1 cellular context compared by ENCODE assay signal in the genomic region with DNA sequence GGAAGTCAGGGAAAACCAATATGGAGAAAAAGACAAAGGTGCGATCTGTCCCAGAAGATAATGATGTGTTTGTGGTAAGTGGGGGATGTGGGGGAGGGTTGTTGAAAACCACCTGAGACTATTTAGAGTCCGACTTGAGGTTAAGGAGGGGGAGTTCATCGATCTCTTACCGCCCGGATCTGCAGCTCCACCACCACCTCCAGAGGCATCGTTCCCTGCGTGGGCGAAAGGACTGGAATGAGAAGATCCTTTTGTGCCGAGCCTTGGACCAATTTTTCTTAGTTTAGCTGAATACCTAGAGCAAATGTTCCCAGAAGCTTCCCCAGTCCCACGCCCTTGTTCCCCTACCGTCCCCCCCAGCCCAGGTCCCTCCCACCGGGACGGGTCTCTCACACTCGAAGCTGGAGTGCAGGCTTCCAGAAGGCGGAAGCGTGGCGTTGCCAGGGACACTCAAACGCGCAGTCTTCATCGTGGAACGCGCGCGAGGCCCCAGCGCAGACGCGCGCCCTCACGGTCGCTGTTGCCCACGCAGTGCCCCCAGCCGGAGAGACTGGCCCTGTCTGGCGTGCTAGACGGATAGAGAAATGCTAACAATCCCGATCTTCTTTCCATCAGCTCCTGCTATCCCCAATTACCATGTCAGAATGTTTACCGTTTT.
TF ChIP-seq lines count a peak whose summit lies in the region.

Gene SPATA6L, minus strand, starts transcription at position 439 of the 658 bp plus-strand sequence. Its CDS starts 230 bp downstream, at position 209.

TF ChIP-seq in HepG2, 621 proteins besides CTCF, POLR2A, EP300 and RAD21 (continued from another document):
- TF ChIP-seq, protein P1, sequence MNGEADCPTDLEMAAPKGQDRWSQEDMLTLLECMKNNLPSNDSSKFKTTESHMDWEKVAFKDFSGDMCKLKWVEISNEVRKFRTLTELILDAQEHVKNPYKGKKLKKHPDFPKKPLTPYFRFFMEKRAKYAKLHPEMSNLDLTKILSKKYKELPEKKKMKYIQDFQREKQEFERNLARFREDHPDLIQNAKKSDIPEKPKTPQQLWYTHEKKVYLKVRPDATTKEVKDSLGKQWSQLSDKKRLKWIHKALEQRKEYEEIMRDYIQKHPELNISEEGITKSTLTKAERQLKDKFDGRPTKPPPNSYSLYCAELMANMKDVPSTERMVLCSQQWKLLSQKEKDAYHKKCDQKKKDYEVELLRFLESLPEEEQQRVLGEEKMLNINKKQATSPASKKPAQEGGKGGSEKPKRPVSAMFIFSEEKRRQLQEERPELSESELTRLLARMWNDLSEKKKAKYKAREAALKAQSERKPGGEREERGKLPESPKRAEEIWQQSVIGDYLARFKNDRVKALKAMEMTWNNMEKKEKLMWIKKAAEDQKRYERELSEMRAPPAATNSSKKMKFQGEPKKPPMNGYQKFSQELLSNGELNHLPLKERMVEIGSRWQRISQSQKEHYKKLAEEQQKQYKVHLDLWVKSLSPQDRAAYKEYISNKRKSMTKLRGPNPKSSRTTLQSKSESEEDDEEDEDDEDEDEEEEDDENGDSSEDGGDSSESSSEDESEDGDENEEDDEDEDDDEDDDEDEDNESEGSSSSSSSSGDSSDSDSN (CRISPR knock-in tag; IDR thresholded peaks at IDR 0.05) = peak; percentile 55
- TF ChIP-seq MEF2D (CRISPR knock-in tag; IDR thresholded peaks at IDR 0.05) (0 out of 2 replicates have a peak, but pooled peaks have one; percentile 36), MYC (CRISPR knock-in tag; IDR thresholded peaks at IDR 0.05; ENCODE audit: borderline replicate concordance) (peak; percentile 64; the same call in 1 of the 2 replicates), POGZ (CRISPR knock-in tag; IDR thresholded peaks at IDR 0.05) (peak; percentile 8; the same call in 1 of the 2 replicates), SATB2 (CRISPR knock-in tag; IDR thresholded peaks at IDR 0.05) (0 out of 2 replicates have a peak, but pooled peaks have one; percentile 30), ZNF788 (CRISPR knock-in tag; IDR thresholded peaks at IDR 0.05; ENCODE audit: borderline replicate concordance) (peak; percentile 46; the same call in 1 of the 2 replicates), BCL3 (CRISPR knock-in tag; IDR thresholded peaks at IDR 0.05) (0 out of 2 replicates have a peak, but pooled peaks have one; percentile 65), TRAFD1 (CRISPR knock-in tag; IDR thresholded peaks at IDR 0.05; ENCODE audit: borderline replicate concordance) (peak; percentile 48; the same call in 1 of the 2 replicates), NFE2L2 (IDR thresholded peaks at IDR 0.05; ENCODE audit: low read length) (no peak), KAT2B (IDR thresholded peaks at IDR 0.05; ENCODE audit: borderline replicate concordance, low read depth, low read length) (no peak), PHF8 (CRISPR knock-in tag; IDR thresholded peaks at IDR 0.05) (peak; percentile 41; the same call in 1 of the 2 replicates), ZNF350 (CRISPR knock-in tag; IDR thresholded peaks at IDR 0.05; ENCODE audit: borderline replicate concordance, low read depth) (0 out of 2 replicates have a peak, but pooled peaks have one; percentile 52), HOXA3 (CRISPR knock-in tag; IDR thresholded peaks at IDR 0.05) (peak; percentile 47; the same call in 1 of the 2 replicates), ZNF274 (CRISPR knock-in tag; IDR thresholded peaks at IDR 0.05) (peak; percentile 88), ESRRA (CRISPR knock-in tag; IDR thresholded peaks at IDR 0.05; ENCODE audit: low read depth) (no peak), NFKB2 (CRISPR knock-in tag; IDR thresholded peaks at IDR 0.05; ENCODE audit: borderline replicate concordance) (peak; percentile 76; the same call in 1 of the 2 replicates), RFX1 (IDR thresholded peaks at IDR 0.05) (peak; percentile 28; the same call in 1 of the 2 replicates), SOX13 (IDR thresholded peaks at IDR 0.05) (no peak), SOX13 (CRISPR knock-in tag; conservative IDR thresholded peaks at IDR 0.05 in 1 of 2, IDR thresholded peaks at IDR 0.05 in 1 of 2) (0 out of 4 replicates have a peak, but pooled peaks of 1 of the 2 experiments have one; percentile 18), SETDB1 (CRISPR knock-in tag; IDR thresholded peaks at IDR 0.05; ENCODE audit: borderline replicate concordance) (no peak), ZNF878 (CRISPR knock-in tag; IDR thresholded peaks at IDR 0.05) (0 out of 2 replicates have a peak, but pooled peaks have one; percentile 42), BORCS8-MEF2B (CRISPR knock-in tag; IDR thresholded peaks at IDR 0.05) (peak; percentile 58; the same call in 1 of the 2 replicates), TBX3 (IDR thresholded peaks at IDR 0.05; ENCODE audit: borderline replicate concordance) (no peak), PBX2 (CRISPR knock-in tag; IDR thresholded peaks at IDR 0.05) (no peak), FOXO1 (CRISPR knock-in tag; IDR thresholded peaks at IDR 0.05) (0 out of 2 replicates have a peak, but pooled peaks have one; percentile 18)
- TF ChIP-seq, protein P2, sequence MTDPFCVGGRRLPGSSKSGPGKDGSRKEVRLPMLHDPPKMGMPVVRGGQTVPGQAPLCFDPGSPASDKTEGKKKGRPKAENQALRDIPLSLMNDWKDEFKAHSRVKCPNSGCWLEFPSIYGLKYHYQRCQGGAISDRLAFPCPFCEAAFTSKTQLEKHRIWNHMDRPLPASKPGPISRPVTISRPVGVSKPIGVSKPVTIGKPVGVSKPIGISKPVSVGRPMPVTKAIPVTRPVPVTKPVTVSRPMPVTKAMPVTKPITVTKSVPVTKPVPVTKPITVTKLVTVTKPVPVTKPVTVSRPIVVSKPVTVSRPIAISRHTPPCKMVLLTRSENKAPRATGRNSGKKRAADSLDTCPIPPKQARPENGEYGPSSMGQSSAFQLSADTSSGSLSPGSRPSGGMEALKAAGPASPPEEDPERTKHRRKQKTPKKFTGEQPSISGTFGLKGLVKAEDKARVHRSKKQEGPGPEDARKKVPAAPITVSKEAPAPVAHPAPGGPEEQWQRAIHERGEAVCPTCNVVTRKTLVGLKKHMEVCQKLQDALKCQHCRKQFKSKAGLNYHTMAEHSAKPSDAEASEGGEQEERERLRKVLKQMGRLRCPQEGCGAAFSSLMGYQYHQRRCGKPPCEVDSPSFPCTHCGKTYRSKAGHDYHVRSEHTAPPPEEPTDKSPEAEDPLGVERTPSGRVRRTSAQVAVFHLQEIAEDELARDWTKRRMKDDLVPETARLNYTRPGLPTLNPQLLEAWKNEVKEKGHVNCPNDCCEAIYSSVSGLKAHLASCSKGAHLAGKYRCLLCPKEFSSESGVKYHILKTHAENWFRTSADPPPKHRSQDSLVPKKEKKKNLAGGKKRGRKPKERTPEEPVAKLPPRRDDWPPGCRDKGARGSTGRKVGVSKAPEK (CRISPR knock-in tag; IDR thresholded peaks at IDR 0.05; ENCODE audit: borderline replicate concordance) = peak; percentile 93; the same call in 1 of the 2 replicates
- TF ChIP-seq, protein P3, sequence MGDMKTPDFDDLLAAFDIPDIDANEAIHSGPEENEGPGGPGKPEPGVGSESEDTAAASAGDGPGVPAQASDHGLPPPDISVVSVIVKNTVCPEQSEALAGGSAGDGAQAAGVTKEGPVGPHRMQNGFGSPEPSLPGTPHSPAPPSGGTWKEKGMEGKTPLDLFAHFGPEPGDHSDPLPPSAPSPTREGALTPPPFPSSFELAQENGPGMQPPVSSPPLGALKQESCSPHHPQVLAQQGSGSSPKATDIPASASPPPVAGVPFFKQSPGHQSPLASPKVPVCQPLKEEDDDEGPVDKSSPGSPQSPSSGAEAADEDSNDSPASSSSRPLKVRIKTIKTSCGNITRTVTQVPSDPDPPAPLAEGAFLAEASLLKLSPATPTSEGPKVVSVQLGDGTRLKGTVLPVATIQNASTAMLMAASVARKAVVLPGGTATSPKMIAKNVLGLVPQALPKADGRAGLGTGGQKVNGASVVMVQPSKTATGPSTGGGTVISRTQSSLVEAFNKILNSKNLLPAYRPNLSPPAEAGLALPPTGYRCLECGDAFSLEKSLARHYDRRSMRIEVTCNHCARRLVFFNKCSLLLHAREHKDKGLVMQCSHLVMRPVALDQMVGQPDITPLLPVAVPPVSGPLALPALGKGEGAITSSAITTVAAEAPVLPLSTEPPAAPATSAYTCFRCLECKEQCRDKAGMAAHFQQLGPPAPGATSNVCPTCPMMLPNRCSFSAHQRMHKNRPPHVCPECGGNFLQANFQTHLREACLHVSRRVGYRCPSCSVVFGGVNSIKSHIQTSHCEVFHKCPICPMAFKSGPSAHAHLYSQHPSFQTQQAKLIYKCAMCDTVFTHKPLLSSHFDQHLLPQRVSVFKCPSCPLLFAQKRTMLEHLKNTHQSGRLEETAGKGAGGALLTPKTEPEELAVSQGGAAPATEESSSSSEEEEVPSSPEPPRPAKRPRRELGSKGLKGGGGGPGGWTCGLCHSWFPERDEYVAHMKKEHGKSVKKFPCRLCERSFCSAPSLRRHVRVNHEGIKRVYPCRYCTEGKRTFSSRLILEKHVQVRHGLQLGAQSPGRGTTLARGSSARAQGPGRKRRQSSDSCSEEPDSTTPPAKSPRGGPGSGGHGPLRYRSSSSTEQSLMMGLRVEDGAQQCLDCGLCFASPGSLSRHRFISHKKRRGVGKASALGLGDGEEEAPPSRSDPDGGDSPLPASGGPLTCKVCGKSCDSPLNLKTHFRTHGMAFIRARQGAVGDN (CRISPR knock-in tag; IDR thresholded peaks at IDR 0.05) = peak; percentile 96
